ENCODE assay signal across 11 cellular contexts in the genomic region with DNA sequence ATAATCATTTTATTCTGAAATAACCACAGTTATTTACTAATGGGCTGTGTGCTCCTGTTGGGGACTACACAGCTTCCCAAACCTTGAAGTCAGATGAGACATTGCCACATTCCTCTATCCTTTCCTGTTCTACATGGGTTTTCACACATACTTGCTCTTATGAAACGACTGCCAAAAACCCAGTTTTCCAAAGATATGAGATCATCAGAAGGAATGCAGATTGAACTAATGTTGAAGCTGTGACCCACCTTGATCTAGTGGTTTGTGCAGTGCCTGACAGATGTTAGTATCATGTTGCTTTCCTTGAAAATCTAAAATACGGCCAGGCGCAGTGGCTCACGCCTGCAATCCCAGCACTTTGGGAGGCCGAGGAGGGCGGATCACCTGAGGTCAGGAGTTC.
A peak's percentile ranks its signal among the peaks of the same experiment; 100 is the strongest.
DNase-seq lines count a peak whose midpoint lies in the region; ATAC-seq and TF ChIP-seq lines count a peak whose summit lies in the region.
"Had no signal": no experiment of that assay in that cellular context is flagged by ENCODE, and none has a peak within 500 bp of the region (broad histone marks: within the 10 kb centered on the region; RNA-seq: fewer than 3 reads in every experiment).

No MANE protein-coding gene starts in this region.

- H3K27me3 ChIP-seq in gastrocnemius medialis (no peaks in the 10 kb centered on the region), HAP-1 (ENCODE audit: low read depth) (no peaks in the 10 kb centered on the region)

- CTCF ChIA-PET in RWPE1 (lab: Yijun Ruan, JAX) = no interaction called here

- H3K9me3 ChIP-seq in gastrocnemius medialis (no peaks in the 10 kb centered on the region), HAP-1 (no peaks in the 10 kb centered on the region)

- ATAC-seq in gastrocnemius medialis (peak; percentile 45 to 73), GM19328 (IDR thresholded peaks at IDR 0.05; ENCODE audit: unreplicated experiment) (no peak), GM18873 (IDR thresholded peaks at IDR 0.05; ENCODE audit: low FRiP score, unreplicated experiment) (no peak)

- no peak for TF ChIP-seq CTCF in RWPE1 (conservative IDR thresholded peaks at IDR 0.05; ENCODE audit: low read depth)
- no peak for TF ChIP-seq CTCF in fibroblast of mammary gland (conservative IDR thresholded peaks at IDR 0.05; ENCODE audit: control insufficient read depth, insufficient read depth, low read depth, low read length)
- TF ChIP-seq CTCF in gastrocnemius medialis (IDR thresholded peaks at IDR 0.05 in 4 of 5, conservative IDR thresholded peaks at IDR 0.05 in 1 of 5) = no peak

- H3K27ac ChIP-seq in RWPE1 (peak overlapping the region; percentile 90), gastrocnemius medialis (no peak overlapping the region)

- intact Hi-C loops in gastrocnemius medialis (cut with DNase I; ENCODE audit: low total_unique reads) = no loop called here

- no peak overlapping the region for H3K4me3 ChIP-seq in fibroblast of mammary gland (ENCODE audit: control insufficient read depth, low read depth, low read length)
- H3K4me3 ChIP-seq in gastrocnemius medialis = no peak overlapping the region
- H3K4me3 ChIP-seq in HAP-1 = no peak overlapping the region

- POLR2A ChIA-PET in RWPE1 (lab: Yijun Ruan, JAX; ENCODE audit: low non-redundant PET) = no interaction called here

- H3K4me1 ChIP-seq in gastrocnemius medialis (peaks cover 0 to 7% of the 10 kb centered on the region in 2 donors), HAP-1 (no peaks in the 10 kb centered on the region)

- H3K36me3 ChIP-seq in gastrocnemius medialis (no peaks in the 10 kb centered on the region), HAP-1 (replicated peaks) (no peaks in the 10 kb centered on the region)

- DNase-seq in Daoy (ENCODE audit: low read depth) (peak; percentile 83), RWPE1 (ENCODE audit: low spot score) (peak; percentile 80), fibroblast of mammary gland (ENCODE audit: low read depth) (peak; percentile 97), gastrocnemius medialis (no peak), HAP-1 (ENCODE audit: low spot score in 2 of 2) (no peak), NCI-H1048 (lab: John Stamatoyannopoulos, UW) (no peak)
- DNase-seq: DND-41, immature natural killer cell, NCI-H526 had no signal

- no peak for TF ChIP-seq POLR2A in gastrocnemius medialis (IDR thresholded peaks at IDR 0.05)

- in situ Hi-C loops in gastrocnemius medialis (cut with MboI; ENCODE audit: low sequenced_read_pairs in 4 of 4) = no loop called here
- in situ Hi-C loops in HAP-1 (cut with MboI; ENCODE audit: low sequenced_read_pairs) = no loop called here

Comparison
In these comparisons a context has a peak if more than half of its experiments do, and no peak if none do; other contexts are left out.
1. DNase-seq: peak in Daoy (single experiment), RWPE1 (single experiment) and fibroblast of mammary gland (single experiment); none in gastrocnemius medialis (0 of 2), HAP-1 (0 of 2) and NCI-H1048 (single experiment).
2. ATAC-seq: peak in gastrocnemius medialis (2 of 2); none in GM19328 (single experiment) and GM18873 (single experiment).